ENCODE assay signal across 19 cellular contexts in genomic region chr22:17780116-17780740, GRCh38. TPM values are rescaled to one million over a fixed set of nuclear protein-coding genes. Genes with fewer than 3 reads are reported as not detected.
A peak's percentile ranks its signal among the peaks of the same experiment; 100 is the strongest.
DNase-seq lines count a peak whose midpoint lies in the region; ATAC-seq and TF ChIP-seq lines count a peak whose summit lies in the region.
"Had no signal": no experiment of that assay in that cellular context is flagged by ENCODE, and none has a peak within 500 bp of the region (broad histone marks: within the 10 kb centered on the region; RNA-seq: fewer than 3 reads in every experiment).

No MANE protein-coding gene starts in this region.

- 92% methylated on average over 16 of the region's 19 CpGs for WGBS in SK-N-SH (ENCODE audit: low lambda C conversion rate)

- TF ChIP-seq CTCF in nephron (IDR thresholded peaks at IDR 0.05; ENCODE audit: unreplicated experiment in 3 of 3): no peak
- no peak for TF ChIP-seq CTCF in SK-N-SH (IDR thresholded peaks at IDR 0.05)

- intact Hi-C loops in activated CD4-positive, alpha-beta T cell treated with anti-CD3 and anti-CD28 coated beads, Interleukin-2, amount 10 ng/mL, durations not matched to agents 24 days and 14 days (cut with micrococcal nuclease): no loop called here

- no peaks in the 10 kb centered on the region for H3K9me2 ChIP-seq in SK-N-SH

- peaks cover 1% of the 10 kb centered on the region for H3K36me3 Mint-ChIP-seq in activated CD4-positive, alpha-beta T cell treated with anti-CD3 and anti-CD28 coated beads, Interleukin-2, amount 10 ng/mL, durations not matched to agents 24 days and 14 days (ENCODE audit: low read depth)
- H3K36me3 Mint-ChIP-seq in IgD-negative memory B cell (peaks cover 1% of the 10 kb centered on the region), nephron (ENCODE audit: low read depth) (no peaks in the 10 kb centered on the region)
- peaks cover 4% of the 10 kb centered on the region for H3K36me3 Mint-ChIP-seq in activated naive CD8-positive, alpha-beta T cell treated with anti-CD3 and anti-CD28 coated beads for 36 hours

- DNase-seq in activated CD4-positive, alpha-beta T cell treated with anti-CD3 and anti-CD28 coated beads, Interleukin-2, amount 10 ng/mL, durations not matched to agents 24 days and 14 days: peak; percentile 71
- DNase-seq in activated CD4-positive, alpha-beta T cell treated with anti-CD3 and anti-CD28 coated beads, Interleukin-2, amount 50 U/mL, for 48 hours: no peak
- DNase-seq in activated naive CD8-positive, alpha-beta T cell treated with anti-CD3 and anti-CD28 coated beads for 36 hours: peak; percentile 38
- no peak for DNase-seq in SK-N-SH
- DNase-seq: 8988T; activated CD4-positive, alpha-beta T cell treated with anti-CD3 and anti-CD28 coated beads for 4 hours; amygdala; caudate nucleus; effector CD4-positive, alpha-beta T cell; esophagus squamous epithelium; NCI-H1048; NCI-H2081; NCI-H510A; upper lobe of right lung had no signal

- H3K4me1 ChIP-seq in SK-N-SH (ENCODE audit: control insufficient read depth in 1 of 2, insufficient read depth in 2 of 2, low read depth in 1 of 2, low read length in 1 of 2): peaks cover 12 to 34% of the 10 kb centered on the region in 2 experiments; a peak in 3 of 4 replicates

- H3F3A ChIP-seq in SK-N-SH (replicated peaks; ENCODE audit: insufficient read depth): no peaks in the 10 kb centered on the region

- no peak for TF ChIP-seq EP300 in SK-N-SH (IDR thresholded peaks at IDR 0.05; ENCODE audit: borderline replicate concordance in 1 of 2, low read depth in 1 of 2, low read length in 1 of 2)

- H3K9ac ChIP-seq in SK-N-SH: no peak overlapping the region

- no peak overlapping the region for H3K4me2 ChIP-seq in SK-N-SH

- POLR2A ChIA-PET in SK-N-SH (lab: Yijun Ruan, JAX): interaction anchor here (0.6 to 1.2 kb wide), 2 partner anchors 11 to 172 kb away, joined by 3 read pairs; no protein-coding TSS in a partner anchor

- no peaks in the 10 kb centered on the region for H4K20me1 ChIP-seq in SK-N-SH (ENCODE audit: insufficient read depth)

- H2AFZ ChIP-seq in SK-N-SH (ENCODE audit: low read depth): no peak overlapping the region

- no peak for TF ChIP-seq RAD21 in SK-N-SH (IDR thresholded peaks at IDR 0.05; ENCODE audit: low read length)

- H3K9me3 ChIP-seq in SK-N-SH: no peaks in the 10 kb centered on the region
- H3K9me3 ChIP-seq: esophagus squamous epithelium, upper lobe of right lung had no signal

- peaks cover 6% of the 10 kb centered on the region for H3K27me3 Mint-ChIP-seq in activated CD4-positive, alpha-beta T cell treated with anti-CD3 and anti-CD28 coated beads, Interleukin-2, amount 10 ng/mL, durations not matched to agents 24 days and 14 days
- H3K27me3 Mint-ChIP-seq in IgD-negative memory B cell: no peaks in the 10 kb centered on the region
- no peaks in the 10 kb centered on the region for H3K27me3 Mint-ChIP-seq in activated naive CD8-positive, alpha-beta T cell treated with anti-CD3 and anti-CD28 coated beads for 36 hours
- peaks cover 25% of the 10 kb centered on the region for H3K27me3 Mint-ChIP-seq in nephron (ENCODE audit: low read depth)
- H3K27me3 Mint-ChIP-seq: stimulated activated naive CD8-positive, alpha-beta T cell treated with anti-CD3 and anti-CD28 coated beads, Interleukin-15, Interleukin-2, amounts not matched to agents 100 ng/mL and 50 ng/mL, for 24 hours had no signal

- H3K27me3 ChIP-seq in SK-N-SH (ENCODE audit: insufficient read depth): no peaks in the 10 kb centered on the region
- H3K27me3 ChIP-seq: upper lobe of right lung had no signal

- peaks cover 50% of the 10 kb centered on the region for H3K4me1 Mint-ChIP-seq in activated CD4-positive, alpha-beta T cell treated with anti-CD3 and anti-CD28 coated beads, Interleukin-2, amount 10 ng/mL, durations not matched to agents 24 days and 14 days
- H3K4me1 Mint-ChIP-seq in IgD-negative memory B cell (peaks cover 31 to 39% (median 37%) of the 10 kb centered on the region in 3 donors), nephron (peaks cover 21% of the 10 kb centered on the region)
- peaks cover 59% of the 10 kb centered on the region for H3K4me1 Mint-ChIP-seq in activated naive CD8-positive, alpha-beta T cell treated with anti-CD3 and anti-CD28 coated beads for 36 hours

- H3K9me3 Mint-ChIP-seq in activated CD4-positive, alpha-beta T cell treated with anti-CD3 and anti-CD28 coated beads, Interleukin-2, amount 10 ng/mL, durations not matched to agents 24 days and 14 days: no peaks in the 10 kb centered on the region
- no peaks in the 10 kb centered on the region for H3K9me3 Mint-ChIP-seq in IgD-negative memory B cell
- peaks cover 1% of the 10 kb centered on the region for H3K9me3 Mint-ChIP-seq in activated naive CD8-positive, alpha-beta T cell treated with anti-CD3 and anti-CD28 coated beads for 36 hours
- H3K9me3 Mint-ChIP-seq in nephron: no peaks in the 10 kb centered on the region
- H3K9me3 Mint-ChIP-seq: stimulated activated naive CD8-positive, alpha-beta T cell treated with anti-CD3 and anti-CD28 coated beads, Interleukin-15, Interleukin-2, amounts not matched to agents 100 ng/mL and 50 ng/mL, for 24 hours had no signal

- H3K4me3 ChIP-seq in SK-N-SH (ENCODE audit: low read depth in 2 of 2, low read length in 1 of 2): no peak overlapping the region
- H3K4me3 ChIP-seq: esophagus squamous epithelium, upper lobe of right lung had no signal

- H3K27ac ChIP-seq in SK-N-SH (ENCODE audit: low read depth in 2 of 2, low read length in 1 of 2): no peak overlapping the region
- H3K27ac ChIP-seq: upper lobe of right lung had no signal

- CTCF ChIA-PET in SK-N-SH (lab: Yijun Ruan, JAX): interaction anchor here (0.8 to 1.4 kb wide), 5 partner anchors 28 to 296 kb away, joined by 3 to 7 read pairs (median 3); no protein-coding TSS in a partner anchor

- H3K79me2 ChIP-seq in SK-N-SH (ENCODE audit: insufficient read depth): no peaks in the 10 kb centered on the region

- H3K4me3 Mint-ChIP-seq in activated CD4-positive, alpha-beta T cell treated with anti-CD3 and anti-CD28 coated beads, Interleukin-2, amount 10 ng/mL, durations not matched to agents 24 days and 14 days: peak overlapping the region; percentile 34
- peak overlapping the region in 2 of 4 donors; percentile 69 to 97 for H3K4me3 Mint-ChIP-seq in IgD-negative memory B cell
- no peak overlapping the region for H3K4me3 Mint-ChIP-seq in activated naive CD8-positive, alpha-beta T cell treated with anti-CD3 and anti-CD28 coated beads for 36 hours
- no peak overlapping the region for H3K4me3 Mint-ChIP-seq in nephron
- H3K4me3 Mint-ChIP-seq: stimulated activated naive CD8-positive, alpha-beta T cell treated with anti-CD3 and anti-CD28 coated beads, Interleukin-15, Interleukin-2, amounts not matched to agents 100 ng/mL and 50 ng/mL, for 24 hours had no signal

- peak overlapping the region; percentile 80 for H3K27ac Mint-ChIP-seq in activated CD4-positive, alpha-beta T cell treated with anti-CD3 and anti-CD28 coated beads, Interleukin-2, amount 10 ng/mL, durations not matched to agents 24 days and 14 days
- H3K27ac Mint-ChIP-seq in IgD-negative memory B cell (peak overlapping the region in 2 of 3 donors; percentile 93 to 97), nephron (peak overlapping the region in 2 of 3 experiments; percentile 41 to 64)
- peak overlapping the region; percentile 58 for H3K27ac Mint-ChIP-seq in activated naive CD8-positive, alpha-beta T cell treated with anti-CD3 and anti-CD28 coated beads for 36 hours

- no peaks in the 10 kb centered on the region for H3K36me3 ChIP-seq in SK-N-SH (replicated peaks in 1 of 2; ENCODE audit: control insufficient read depth in 1 of 2, insufficient read depth in 2 of 2, low read length in 1 of 2)
- H3K36me3 ChIP-seq: esophagus squamous epithelium, upper lobe of right lung had no signal

- ATAC-seq in GM19397 (IDR thresholded peaks at IDR 0.05; ENCODE audit: unreplicated experiment) (no peak), HG03135 (IDR thresholded peaks at IDR 0.05; ENCODE audit: unreplicated experiment) (no peak)
- ATAC-seq: upper lobe of right lung had no signal

TF ChIP-seq in SK-N-SH, 30 proteins besides CTCF, POLR2A, EP300 and RAD21 (continues in another document):
- TF ChIP-seq, protein P1, sequence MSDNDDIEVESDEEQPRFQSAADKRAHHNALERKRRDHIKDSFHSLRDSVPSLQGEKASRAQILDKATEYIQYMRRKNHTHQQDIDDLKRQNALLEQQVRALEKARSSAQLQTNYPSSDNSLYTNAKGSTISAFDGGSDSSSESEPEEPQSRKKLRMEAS (IDR thresholded peaks at IDR 0.05; ENCODE audit: low read depth): no peak
- TF ChIP-seq SMC3 (IDR thresholded peaks at IDR 0.05; ENCODE audit: low read depth, low read length) (no peak), CHD2 (IDR thresholded peaks at IDR 0.05; ENCODE audit: low read length, partially characterized antibody) (no peak), TEAD4 (IDR thresholded peaks at IDR 0.05; ENCODE audit: borderline replicate concordance, insufficient read depth) (no peak), ELF1 (IDR thresholded peaks at IDR 0.05) (no peak), RFX5 (IDR thresholded peaks at IDR 0.05; ENCODE audit: low read length) (no peak), FOXM1 (IDR thresholded peaks at IDR 0.05; ENCODE audit: low read depth) (no peak), JUND (IDR thresholded peaks at IDR 0.05) (no peak), MEF2A (IDR thresholded peaks at IDR 0.05; ENCODE audit: borderline replicate concordance, low read depth) (no peak), YY1 (IDR thresholded peaks at IDR 0.05; ENCODE audit: low read depth) (no peak), EZH2phosphoT487 (IDR thresholded peaks at IDR 0.05; ENCODE audit: borderline replicate concordance, low read depth) (no peak)
- TF ChIP-seq, protein P2, sequence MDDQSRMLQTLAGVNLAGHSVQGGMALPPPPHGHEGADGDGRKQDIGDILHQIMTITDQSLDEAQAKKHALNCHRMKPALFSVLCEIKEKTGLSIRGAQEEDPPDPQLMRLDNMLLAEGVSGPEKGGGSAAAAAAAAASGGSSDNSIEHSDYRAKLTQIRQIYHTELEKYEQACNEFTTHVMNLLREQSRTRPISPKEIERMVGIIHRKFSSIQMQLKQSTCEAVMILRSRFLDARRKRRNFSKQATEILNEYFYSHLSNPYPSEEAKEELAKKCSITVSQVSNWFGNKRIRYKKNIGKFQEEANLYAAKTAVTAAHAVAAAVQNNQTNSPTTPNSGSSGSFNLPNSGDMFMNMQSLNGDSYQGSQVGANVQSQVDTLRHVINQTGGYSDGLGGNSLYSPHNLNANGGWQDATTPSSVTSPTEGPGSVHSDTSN (IDR thresholded peaks at IDR 0.05): no peak

RNA-seq across cellular contexts. Expression of gene BID, which starts 6.0 kb away (rescaled TPM):
- 17.8 and 18.0 TPM in 2 replicates for total RNA-seq in activated CD4-positive, alpha-beta T cell treated with anti-CD3 and anti-CD28 coated beads, Interleukin-2, amount 10 ng/mL, durations not matched to agents 24 days and 14 days
- polyA plus RNA-seq in IgD-negative memory B cell: 40.9 TPM
- total RNA-seq in activated naive CD8-positive, alpha-beta T cell treated with anti-CD3 and anti-CD28 coated beads for 36 hours: 10 to 100 TPM; 19.6 to 22.0 TPM
- polyA plus RNA-seq in SK-N-SH (2012; rRNA removed): 109 and 139 TPM in 2 replicates
- polyA plus RNA-seq in SK-N-SH (2012; cell fraction: cytosol; rRNA removed): 74.7 and 105 TPM in 2 replicates
- polyA plus RNA-seq in SK-N-SH (2012; cell fraction: nucleus; rRNA removed): 86.6 and 146 TPM in 2 replicates

Comparison
In these comparisons a context has a peak if more than half of its experiments do, and no peak if none do; other contexts are left out.
1. DNase-seq: peak in activated CD4-positive, alpha-beta T cell treated with anti-CD3 and anti-CD28 coated beads, Interleukin-2, amount 10 ng/mL, durations not matched to agents 24 days and 14 days (single experiment) and activated naive CD8-positive, alpha-beta T cell treated with anti-CD3 and anti-CD28 coated beads for 36 hours (single experiment); none in activated CD4-positive, alpha-beta T cell treated with anti-CD3 and anti-CD28 coated beads, Interleukin-2, amount 50 U/mL, for 48 hours (0 of 2) and SK-N-SH (single experiment).
2. Peak in every context shown above with its lines, with median percentiles within 50 percentile points of each other: H3K27ac Mint-ChIP-seq.